In the genomic region with DNA sequence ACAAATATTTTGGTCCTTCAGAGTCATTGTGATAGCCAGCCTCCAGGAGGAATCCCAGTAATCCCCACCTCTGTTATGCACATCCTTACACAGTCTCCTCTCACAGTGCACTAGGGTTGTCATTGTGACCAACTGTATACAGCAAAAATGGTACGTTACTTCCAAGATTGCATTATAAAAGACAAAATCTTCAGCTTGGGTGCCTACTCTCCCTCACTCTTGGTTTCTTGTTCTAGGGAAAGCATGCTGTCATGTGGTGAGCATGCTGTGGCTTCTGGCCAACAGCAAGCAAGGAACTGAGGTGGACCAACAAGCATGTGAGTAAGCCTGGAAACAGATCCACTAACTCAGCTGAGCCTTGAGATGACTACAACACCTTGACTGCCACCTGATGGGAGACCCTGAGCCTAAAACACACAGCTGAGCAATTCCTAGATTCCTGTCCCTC, we compare ENCODE assay signal across 9 cellular contexts.
DNase-seq lines count a peak whose midpoint lies in the region; ATAC-seq, FAIRE-seq and TF ChIP-seq lines count a peak whose summit lies in the region.
"Had no signal": no experiment of that assay in that cellular context is flagged by ENCODE, and none has a peak within 500 bp of the region (broad histone marks: within the 10 kb centered on the region; RNA-seq: fewer than 3 reads in every experiment).

No MANE protein-coding gene starts in this region.

- H3K27ac ChIP-seq in coronary artery: peak overlapping the region; percentile 35 to 48

- no peak overlapping the region for H3K4me3 ChIP-seq in coronary artery

- peak; percentile 93 for FAIRE-seq in HTR-8/SVneo (lab: Jason Lieb, UNC)

- peak; percentile 58 for DNase-seq in GM04504 (ENCODE audit: low read depth)
- peak; percentile 60 for DNase-seq in HTR-8/SVneo (ENCODE audit: insufficient read length, low spot score)
- DNase-seq in coronary artery (ENCODE audit: low spot score): no peak
- DNase-seq in myocyte (ENCODE audit: low read depth): peak; percentile 77
- DNase-seq in left colon: no peak
- DNase-seq in GM20000 (ENCODE audit: low spot score): no peak
- DNase-seq in GF-D8 (lab: John Stamatoyannopoulos, UW): no peak
- DNase-seq: activated CD8-positive, alpha-beta T cell treated with anti-CD3 and anti-CD28 coated beads for 36 hours had no signal

- TF ChIP-seq CTCF in coronary artery (IDR thresholded peaks at IDR 0.05) (no peak), GM20000 (IDR thresholded peaks at IDR 0.05; ENCODE audit: extremely low read depth, missing control alignments) (no peak)

- ATAC-seq in GM19467 (IDR thresholded peaks at IDR 0.05; ENCODE audit: unreplicated experiment): no peak
- ATAC-seq in left colon: no peak
- ATAC-seq: activated CD8-positive, alpha-beta T cell treated with anti-CD3 and anti-CD28 coated beads for 36 hours had no signal

- intact Hi-C loops in left colon (cut with DNase I, micrococcal nuclease): no loop called here

Comparison
In these comparisons a context has a peak if more than half of its experiments do, and no peak if none do; other contexts are left out.
1. DNase-seq: peak in GM04504 (single experiment), HTR-8/SVneo (single experiment) and myocyte (single experiment); none in coronary artery (single experiment), left colon (0 of 2), GM20000 (single experiment) and GF-D8 (single experiment).